Comparison of ENCODE assay signal across 9 cellular contexts in the genomic region with DNA sequence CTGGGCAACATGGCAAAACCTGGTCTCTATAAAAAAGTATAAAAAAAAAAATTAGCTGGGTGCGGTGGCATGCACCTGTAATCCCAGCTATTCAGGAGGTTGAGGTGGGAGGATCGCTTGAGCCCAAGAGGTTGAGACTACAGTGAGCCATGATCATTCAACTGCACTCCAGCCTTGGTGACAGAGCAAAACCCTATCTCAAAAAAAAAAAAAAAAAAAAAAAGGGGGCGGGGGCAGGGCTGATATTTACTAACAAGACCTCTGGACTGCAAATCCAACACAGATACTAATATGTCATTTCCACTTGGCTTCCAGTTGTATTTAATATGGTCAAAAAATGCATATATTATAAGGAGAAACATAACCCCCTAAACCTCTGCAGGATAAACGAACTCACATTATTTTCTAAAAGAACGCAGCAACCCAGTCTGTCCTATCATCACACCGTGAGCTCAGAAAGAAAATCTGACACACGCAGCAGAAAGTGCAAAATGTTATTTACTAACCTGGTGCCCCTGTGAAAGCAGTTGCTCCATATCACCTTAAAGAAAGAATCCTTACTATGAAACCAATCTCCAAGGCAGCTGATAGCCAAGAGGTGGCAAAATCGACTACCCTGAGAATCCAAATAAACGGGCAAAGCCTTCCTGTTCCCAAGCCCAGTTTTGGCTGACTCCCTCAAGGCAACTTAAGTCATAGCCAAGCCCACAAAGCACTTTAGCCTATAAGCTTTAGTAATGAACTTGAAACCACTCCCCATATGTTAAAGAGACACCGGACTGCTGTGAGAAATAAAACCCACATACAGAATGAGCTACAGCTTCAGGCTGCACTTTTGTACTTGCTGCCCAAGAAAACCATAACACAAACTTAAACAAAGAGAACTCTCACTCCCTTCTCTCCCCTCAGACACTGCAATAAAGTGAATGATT. TPM values are rescaled to one million over a fixed set of nuclear protein-coding genes. Genes with fewer than 3 reads are reported as not detected.
DNase-seq lines count a peak whose midpoint lies in the region; ATAC-seq, FAIRE-seq and TF ChIP-seq lines count a peak whose summit lies in the region.
"Had no signal": no experiment of that assay in that cellular context is flagged by ENCODE, and none has a peak within 500 bp of the region (broad histone marks: within the 10 kb centered on the region; RNA-seq: fewer than 3 reads in every experiment).

No MANE protein-coding gene starts in this region.

- intact Hi-C loops in HepG2 (cut with micrococcal nuclease; ENCODE audit: unreplicated experiment) = loop anchor here (5.0 to 10.0 kb wide), 2 partner anchors 61 to 66 kb away; no protein-coding TSS in a partner anchor

- no peak overlapping the region for H3K18ac ChIP-seq in H9 (ENCODE audit: insufficient read length, low read depth, low read length)

- H3K36me3 Mint-ChIP-seq in H9 (ENCODE audit: insufficient read depth in 1 of 3, low read depth in 3 of 3) = no peaks in the 10 kb centered on the region
- H3K36me3 Mint-ChIP-seq in activated T-cell treated with anti-CD3 and anti-CD28 coated beads, Interleukin-2, amount 50 U/mL, for 4 hours (ENCODE audit: insufficient read depth) = no peaks in the 10 kb centered on the region

- no CpG with 5 or more reads among the region's 10 CpGs for WGBS in H9 (ENCODE audit: extremely low coverage, insufficient read length, low lambda C conversion rate)
- 44% methylated on average over 10 of the region's 10 CpGs for WGBS in HepG2 (ENCODE audit: low lambda C conversion rate)
- 35 to 41% methylated on average over 10 of the region's 10 CpGs for WGBS in tibial nerve, 2 donors

- H3K23me2 ChIP-seq in H9 (ENCODE audit: insufficient read length, low read depth, low read length, poor library complexity, severe bottlenecking) = no peaks in the 10 kb centered on the region

- peak overlapping the region in 2 of 3 experiments; percentile 28 to 45; a peak in 4 of 7 replicates for H3K27ac Mint-ChIP-seq in H9

- H4K20me1 ChIP-seq in H9 (ENCODE audit: control insufficient read depth, insufficient read depth, insufficient read length) = no peaks in the 10 kb centered on the region
- peaks cover 79% of the 10 kb centered on the region for H4K20me1 ChIP-seq in HepG2 (ENCODE audit: insufficient read depth, low read length)

- peaks cover 1 to 6% of the 10 kb centered on the region in 2 experiments; a peak in 2 of 5 replicates for H3K36me3 ChIP-seq in HepG2 (replicated peaks in 1 of 2; ENCODE audit: control insufficient read depth in 1 of 2, insufficient read depth in 2 of 2, low read length in 2 of 2)
- H3K36me3 ChIP-seq in tibial nerve = no peaks in the 10 kb centered on the region

- H3K4me2 ChIP-seq in H9 (ENCODE audit: insufficient read depth, insufficient read length, low read length) (peak overlapping the region; percentile 19), HepG2 (ENCODE audit: low read depth, low read length) (peak overlapping the region; percentile 54)

- no peak overlapping the region for H2AK5ac ChIP-seq in H9 (ENCODE audit: insufficient read length, low read length)

- H2BK120ac ChIP-seq in H9 (ENCODE audit: low read depth, low read length, poor library complexity, severe bottlenecking) = no peak overlapping the region

- DNase-seq in AG08396 (ENCODE audit: low spot score) (peak; percentile 80), H9 (peak; percentile 60), NCI-H510A (lab: John Stamatoyannopoulos, UW) (peak; percentile 25), HepG2 (ENCODE audit: low spot score) (peak; percentile 68), tibial nerve (ENCODE audit: low spot score in 2 of 2) (peak in 1 of 2 donors; percentile 63)
- DNase-seq in stimulated activated CD4-positive, alpha-beta T cell treated with anti-CD3 and anti-CD28 coated beads, Interleukin-4, amount 100 ng/mL, for 24 hours = no peak
- no peak for DNase-seq in activated T-cell treated with anti-CD3 and anti-CD28 coated beads, Interleukin-2, amount 50 U/mL, for 4 hours

- H3K27me3 ChIP-seq in H9 (ENCODE audit: insufficient read depth, low read length) (no peaks in the 10 kb centered on the region), HepG2 (ENCODE audit: control insufficient read depth in 1 of 2, insufficient read depth in 2 of 2, low read length in 2 of 2) (no peaks in the 10 kb centered on the region), tibial nerve (no peaks in the 10 kb centered on the region)

- no peak overlapping the region for H3K27ac ChIP-seq in H9 (ENCODE audit: insufficient read length, low read depth, low read length)
- peak overlapping the region; percentile 70 for H3K27ac ChIP-seq in cingulate gyrus (ENCODE audit: low read depth, low read length)
- peak overlapping the region; percentile 58 for H3K27ac ChIP-seq in HepG2 (ENCODE audit: extremely low read length, insufficient read depth, low read length)
- H3K27ac ChIP-seq in tibial nerve = peak overlapping the region in 3 of 4 donors; percentile 13 to 82 (median 68)

- POLR2A ChIA-PET in HepG2 (lab: Yijun Ruan, JAX) = interaction anchor here (0.8 to 1.3 kb wide), 2 partner anchors 12 to 15 kb away, joined by 3 read pairs; no protein-coding TSS in a partner anchor

- H3K4me3 Mint-ChIP-seq in H9 = peak overlapping the region in 1 of 2 experiments; percentile 43; a peak in 2 of 5 replicates
- H3K4me3 Mint-ChIP-seq in activated T-cell treated with anti-CD3 and anti-CD28 coated beads, Interleukin-2, amount 50 U/mL, for 4 hours = no peak overlapping the region

- H3K4me1 Mint-ChIP-seq in H9 = peaks cover 9 to 10% of the 10 kb centered on the region in 2 experiments
- H3K4me1 Mint-ChIP-seq in activated T-cell treated with anti-CD3 and anti-CD28 coated beads, Interleukin-2, amount 50 U/mL, for 4 hours (ENCODE audit: low read depth) = no peaks in the 10 kb centered on the region

- H3K4me3 ChIP-seq in HepG2 (replicated peaks in 1 of 3; ENCODE audit: insufficient read depth in 1 of 3, low read depth in 2 of 3, low read length in 3 of 3) (peak overlapping the region in 2 of 3 experiments; percentile 4 to 18; a peak in 2 of 6 replicates), tibial nerve (peak overlapping the region; percentile 20 to 48 (median 33))

- BruUV-seq in HepG2 (replicated peaks; lab: Mats Ljungman, UMichigan) = no TSS peak

- H3T11ph ChIP-seq in H9 (ENCODE audit: low read length) = no peak overlapping the region

- H3K14ac ChIP-seq in H9 (ENCODE audit: insufficient read depth, low read length) = no peak overlapping the region

- no peak overlapping the region for H3K4ac ChIP-seq in H9 (ENCODE audit: low read depth, low read length)

- H3K9me3 ChIP-seq in H9 (ENCODE audit: control insufficient read depth, low read depth, low read length) = no peaks in the 10 kb centered on the region
- H3K9me3 ChIP-seq in HepG2 (ENCODE audit: low read length) = no peaks in the 10 kb centered on the region
- no peaks in the 10 kb centered on the region for H3K9me3 ChIP-seq in tibial nerve

- peak; percentile 88 for ATAC-seq in HepG2
- ATAC-seq in activated T-cell treated with anti-CD3 and anti-CD28 coated beads, Interleukin-2, amount 50 U/mL, for 4 hours = no peak

- no peak overlapping the region for H4K5ac ChIP-seq in H9 (ENCODE audit: insufficient read length, low read depth, low read length)

- no peak overlapping the region for H3K23ac ChIP-seq in H9 (ENCODE audit: insufficient read length, low read depth, low read length)

- H2AFZ ChIP-seq in H9 (ENCODE audit: low read length) (peak overlapping the region; percentile 1), HepG2 (ENCODE audit: low read length) (no peak overlapping the region)

- no peaks in the 10 kb centered on the region for H3K79me2 ChIP-seq in H9 (ENCODE audit: insufficient read depth, low read length)
- peaks cover 90% of the 10 kb centered on the region for H3K79me2 ChIP-seq in HepG2 (ENCODE audit: insufficient read depth, low read length)

- H4K8ac ChIP-seq in H9 (replicated peaks; ENCODE audit: insufficient read length, low read depth, low read length) = no peak overlapping the region

- H3K9me3 Mint-ChIP-seq in H9 = no peaks in the 10 kb centered on the region
- H3K9me3 Mint-ChIP-seq in activated T-cell treated with anti-CD3 and anti-CD28 coated beads, Interleukin-2, amount 50 U/mL, for 4 hours = no peaks in the 10 kb centered on the region

- TF ChIP-seq POLR2A in HepG2 (IDR thresholded peaks at IDR 0.05; ENCODE audit: insufficient read depth in 1 of 2, low read depth in 2 of 2, low read length in 2 of 2) (no peak), tibial nerve (IDR thresholded peaks at IDR 0.05) (peak; percentile 37 to 69)

- H3K27me3 Mint-ChIP-seq in H9 (ENCODE audit: low read depth) = no peaks in the 10 kb centered on the region
- peaks cover 2% of the 10 kb centered on the region for H3K27me3 Mint-ChIP-seq in activated T-cell treated with anti-CD3 and anti-CD28 coated beads, Interleukin-2, amount 50 U/mL, for 4 hours (ENCODE audit: low read depth)

- no peaks in the 10 kb centered on the region for H3K4me1 ChIP-seq in H9 (ENCODE audit: insufficient read depth, low read length)
- peaks cover 37% of the 10 kb centered on the region for H3K4me1 ChIP-seq in HepG2 (ENCODE audit: insufficient read depth, low read length)
- peaks cover 0 to 51% (median 9%) of the 10 kb centered on the region in 4 donors for H3K4me1 ChIP-seq in tibial nerve

- H2BK15ac ChIP-seq in H9 (ENCODE audit: low read depth, low read length) = no peak overlapping the region

- TF ChIP-seq CTCF in H9 (conservative IDR thresholded peaks at IDR 0.05) = no peak
- TF ChIP-seq CTCF in HepG2 (CRISPR knock-in tag; IDR thresholded peaks at IDR 0.05) = no peak
- peak in 1 of 5 experiments; percentile 10 for TF ChIP-seq CTCF in tibial nerve (IDR thresholded peaks at IDR 0.05)

- no peak overlapping the region for H3K9ac ChIP-seq in H9 (ENCODE audit: extremely low read depth, insufficient read length, low read length)
- H3K9ac ChIP-seq in HepG2 (ENCODE audit: insufficient read depth, low read depth, low read length) = no peak overlapping the region

- no peaks in the 10 kb centered on the region for H3K79me1 ChIP-seq in H9 (ENCODE audit: insufficient read depth, low read depth, low read length, poor library complexity, severe bottlenecking)

- H2BK20ac ChIP-seq in H9 (ENCODE audit: low read depth, low read length, poor library complexity, severe bottlenecking) = no peak overlapping the region

- CTCF ChIA-PET in HepG2 (lab: Yijun Ruan, JAX; ENCODE audit: low intra/inter-chr PET ratio, low total read pairs) = no interaction called here

- TF ChIP-seq EP300 in HepG2 (IDR thresholded peaks at IDR 0.05; ENCODE audit: low read depth in 2 of 2, low read length in 2 of 2) (no peak), HepG2 (CRISPR knock-in tag; IDR thresholded peaks at IDR 0.05; ENCODE audit: borderline replicate concordance) (no peak), tibial nerve (IDR thresholded peaks at IDR 0.05) (peak in 1 of 2 donors; percentile 86)

- no peak overlapping the region for H2BK12ac ChIP-seq in H9 (ENCODE audit: insufficient read length, low read depth, low read length)

- in situ Hi-C loops in HepG2 (cut with HindIII; ENCODE audit: extremely low pct_ligation_motif_present, low pct_unique_long_range_greater_than_20kb) = no loop called here

- TF ChIP-seq RAD21 in HepG2 (CRISPR knock-in tag; IDR thresholded peaks at IDR 0.05) = no peak

- H2BK5ac ChIP-seq in H9 (ENCODE audit: insufficient read length, low read length) = no peak overlapping the region

- H4K91ac ChIP-seq in H9 (ENCODE audit: insufficient read length, low read depth, low read length) = no peak overlapping the region

- no peak overlapping the region for H3K56ac ChIP-seq in H9 (ENCODE audit: insufficient read length, low read depth, low read length)

- peak; percentile 44 for FAIRE-seq in HepG2 (lab: Jason Lieb, UNC)
- FAIRE-seq: endometrium had no signal

RNA-seq across cellular contexts. Expression of a gene that starts 39.3 kb away (rescaled TPM):
- total RNA-seq in H9 (2021) (1.5 and 1.8 TPM in 2 replicates), HepG2 (2016; rRNA removed; fragmentation: Illumina TruSeq; extraction: Trizol) (27.1 and 33.6 TPM in 2 replicates), tibial nerve (10 to 100 TPM; 15.3 to 55.9 (median 45.4) TPM)
- total RNA-seq in HepG2 (2016; cell fraction: cytosol; rRNA removed; fragmentation: Illumina TruSeq; extraction: Trizol; ENCODE audit: low read depth) = 12.6 and 14.9 TPM in 2 replicates
- total RNA-seq in HepG2 (2016; cell fraction: insoluble cytoplasmic fraction; rRNA removed; fragmentation: Illumina TruSeq; extraction: Trizol) = 28.7 and 35.7 TPM in 2 replicates
- total RNA-seq in HepG2 (2016; cell fraction: membrane; rRNA removed; fragmentation: Illumina TruSeq; extraction: Trizol) = 12.9 and 13.9 TPM in 2 replicates
- total RNA-seq in HepG2 (2016; cell fraction: nucleus; rRNA removed; fragmentation: Illumina TruSeq; extraction: Trizol) = 61.9 and 62.3 TPM in 2 replicates
- 50.3 and 59.4 TPM in 2 replicates for polyA plus RNA-seq in HepG2 (2011; rRNA removed)
- polyA plus RNA-seq in HepG2 (2011; cell fraction: cytosol; rRNA removed) = 28.6 and 41.2 TPM in 2 replicates
- 71.6 and 77.3 TPM in 2 replicates for polyA plus RNA-seq in HepG2 (2011; cell fraction: nucleus; rRNA removed)
- polyA plus RNA-seq in HepG2 (2012) = 41.8 and 49.9 TPM in 2 replicates
- polyA plus RNA-seq in HepG2 (2016; cell fraction: cytosol; fragmentation: Illumina TruSeq; extraction: Trizol; ENCODE audit: low read depth) = 3.8 and 4.4 TPM in 2 replicates
- 25.0 and 25.2 TPM in 2 replicates for polyA plus RNA-seq in HepG2 (2016; cell fraction: insoluble cytoplasmic fraction; fragmentation: Illumina TruSeq; extraction: Trizol; ENCODE audit: low read depth)
- 6.2 and 6.8 TPM in 2 replicates for polyA plus RNA-seq in HepG2 (2016; cell fraction: membrane; fragmentation: Illumina TruSeq; extraction: Trizol; ENCODE audit: low read depth)
- polyA plus RNA-seq in HepG2 (2016; cell fraction: nucleus; fragmentation: Illumina TruSeq; extraction: Trizol; ENCODE audit: insufficient read depth, low read depth) = 33.1 and 33.7 TPM in 2 replicates
- 21.7 and 144 TPM in 2 replicates for polyA minus RNA-seq in HepG2 (2011; rRNA and poly(A)+ RNA removed; ENCODE audit: low replicate concordance)
- 63.4 and 75.3 TPM in 2 replicates for polyA minus RNA-seq in HepG2 (2011; cell fraction: cytosol; rRNA and poly(A)+ RNA removed)
- polyA minus RNA-seq in HepG2 (2011; cell fraction: nucleus; rRNA and poly(A)+ RNA removed) = 391 and 460 TPM in 2 replicates
- total RNA-seq in activated T-cell treated with anti-CD3 and anti-CD28 coated beads, Interleukin-2, amount 50 U/mL, for 4 hours = 1 to 10 TPM in 1 of 3 donors, under 1 TPM in 2; 0.52 to 1.3 (median 0.66) TPM

Comparison
In these comparisons a context has a peak if more than half of its experiments do, and no peak if none do; other contexts are left out.
1. DNase-seq: peak in AG08396 (single experiment), H9 (single experiment), NCI-H510A (single experiment) and HepG2 (single experiment); none in stimulated activated CD4-positive, alpha-beta T cell treated with anti-CD3 and anti-CD28 coated beads, Interleukin-4, amount 100 ng/mL, for 24 hours (single experiment) and activated T-cell treated with anti-CD3 and anti-CD28 coated beads, Interleukin-2, amount 50 U/mL, for 4 hours (single experiment).
2. POLR2A ChIP-seq: peak in tibial nerve (2 of 2); none in HepG2 (0 of 2).